1 cellular context compared by ENCODE assay signal in the genomic region with DNA sequence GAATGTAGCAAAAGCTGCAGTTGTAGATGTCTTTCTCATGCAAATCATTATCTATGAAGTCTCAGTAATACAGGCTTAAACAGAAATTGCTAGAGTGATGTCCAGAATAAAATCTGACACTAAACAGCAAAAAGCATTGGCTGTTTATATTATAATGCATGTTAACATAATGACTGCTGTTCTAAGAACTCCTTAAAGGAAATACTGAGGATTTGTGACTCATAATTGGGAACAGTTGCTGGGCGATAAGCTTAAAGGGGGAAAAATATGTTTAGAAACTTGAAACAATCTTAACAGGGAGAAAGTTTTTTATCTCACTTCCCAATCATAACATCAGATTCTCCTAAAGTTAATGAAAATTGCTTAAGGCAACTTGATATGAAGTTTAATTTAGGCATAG.
TF ChIP-seq lines count a peak whose summit lies in the region.

No MANE protein-coding gene starts in this region.

TF ChIP-seq in endothelial cell of umbilical vein, 7 proteins besides CTCF, POLR2A, EP300 and RAD21 (continued from another document):
- no peak for TF ChIP-seq POLR2AphosphoS5 (IDR thresholded peaks at IDR 0.05; ENCODE audit: insufficient read depth, low read depth, low read length)
